Comparison of ENCODE assay signal across 8 cellular contexts in the genomic region with DNA sequence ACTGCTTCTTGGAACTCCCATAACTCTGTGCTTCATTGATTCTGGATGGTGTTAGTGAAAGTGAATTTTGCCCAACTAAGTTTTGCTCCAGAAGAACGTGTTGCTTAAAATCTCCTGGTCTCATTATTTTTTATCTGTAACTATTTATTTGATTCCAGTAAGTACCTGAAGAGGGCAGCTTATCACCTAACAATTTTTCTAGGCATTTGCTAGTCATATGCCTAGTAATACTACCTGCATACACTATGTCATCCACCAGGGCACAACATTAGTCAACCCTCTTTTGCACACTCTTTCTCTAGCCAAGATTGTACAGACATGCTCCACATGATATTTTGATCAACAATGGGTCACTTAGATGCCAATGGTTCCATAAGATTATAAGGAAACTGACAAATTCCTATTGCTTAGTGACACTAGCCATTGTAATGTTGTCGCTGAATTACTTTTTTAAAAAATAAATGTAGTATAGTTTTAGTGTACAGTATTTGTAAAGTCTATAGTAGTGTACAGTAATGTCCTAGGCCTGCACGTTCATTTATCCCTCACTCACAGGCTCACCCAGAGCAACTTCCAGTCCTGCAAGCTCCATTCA.
A peak's percentile ranks its signal among the peaks of the same experiment; 100 is the strongest.
DNase-seq lines count a peak whose midpoint lies in the region; ATAC-seq lines count a peak whose summit lies in the region.

No MANE protein-coding gene starts in this region.

- no peak overlapping the region for H3K4me3 Mint-ChIP-seq in activated naive CD4-positive, alpha-beta T cell treated with anti-CD3 and anti-CD28 coated beads, Interleukin-2, amount 10 ng/mL, durations not matched to agents 7 days and 5 days

- DNase-seq in 8988T (peak; percentile 11), NCI-H510A (lab: John Stamatoyannopoulos, UW) (peak; percentile 0), fibroblast of peridontal ligament (ENCODE audit: extremely low read depth) (peak; percentile 62), hepatic stellate cell (ENCODE audit: low spot score) (no peak), Right ventricle myocardium inferior (ENCODE audit: missing footprints) (no peak)
- DNase-seq in activated naive CD4-positive, alpha-beta T cell treated with anti-CD3 and anti-CD28 coated beads, Interleukin-2, amount 10 ng/mL, durations not matched to agents 7 days and 5 days = no peak

- intact Hi-C loops in Right ventricle myocardium inferior (cut with DNase I) = no loop called here

- H3K27ac Mint-ChIP-seq in activated naive CD4-positive, alpha-beta T cell treated with anti-CD3 and anti-CD28 coated beads, Interleukin-2, amount 10 ng/mL, durations not matched to agents 7 days and 5 days = no peak overlapping the region

- no peaks in the 10 kb centered on the region for H3K27me3 Mint-ChIP-seq in activated naive CD4-positive, alpha-beta T cell treated with anti-CD3 and anti-CD28 coated beads, Interleukin-2, amount 10 ng/mL, durations not matched to agents 7 days and 5 days

- peaks cover 4% of the 10 kb centered on the region for H3K9me3 Mint-ChIP-seq in activated naive CD4-positive, alpha-beta T cell treated with anti-CD3 and anti-CD28 coated beads, Interleukin-2, amount 10 ng/mL, durations not matched to agents 7 days and 5 days

- CTCF ChIA-PET in activated naive CD4-positive, alpha-beta T cell treated with anti-CD3 and anti-CD28 coated beads, Interleukin-2, amount 10 ng/mL, durations not matched to agents 7 days and 5 days (lab: Charles Lee) = no interaction called here

- H3K4me1 Mint-ChIP-seq in activated naive CD4-positive, alpha-beta T cell treated with anti-CD3 and anti-CD28 coated beads, Interleukin-2, amount 10 ng/mL, durations not matched to agents 7 days and 5 days = no peaks in the 10 kb centered on the region

- ATAC-seq in GM18519 (IDR thresholded peaks at IDR 0.05; ENCODE audit: low FRiP score, unreplicated experiment) (peak; percentile 100), HG02970 (IDR thresholded peaks at IDR 0.05; ENCODE audit: low FRiP score, unreplicated experiment) (peak; percentile 82), Right ventricle myocardium inferior (no peak)

- H3K36me3 Mint-ChIP-seq in activated naive CD4-positive, alpha-beta T cell treated with anti-CD3 and anti-CD28 coated beads, Interleukin-2, amount 10 ng/mL, durations not matched to agents 7 days and 5 days = no peaks in the 10 kb centered on the region

Comparison
In these comparisons a context has a peak if more than half of its experiments do, and no peak if none do; other contexts are left out.
1. DNase-seq: peak in 8988T (single experiment), NCI-H510A (single experiment) and fibroblast of peridontal ligament (single experiment); none in hepatic stellate cell (single experiment), activated naive CD4-positive, alpha-beta T cell treated with anti-CD3 and anti-CD28 coated beads, Interleukin-2, amount 10 ng/mL, durations not matched to agents 7 days and 5 days (single experiment) and Right ventricle myocardium inferior (single experiment).